ENCODE assay signal across 8 cellular contexts in genomic region chr17:69246726-69247375, GRCh38. TPM values are rescaled to one million over a fixed set of nuclear protein-coding genes. Genes with fewer than 3 reads are reported as not detected.
DNase-seq lines count a peak whose midpoint lies in the region; ATAC-seq and TF ChIP-seq lines count a peak whose summit lies in the region.

No MANE protein-coding gene starts in this region.

- no peak overlapping the region for H3K9ac ChIP-seq in adipocyte (ENCODE audit: low read length)

- no peak overlapping the region for H3K4me3 ChIP-seq in adipocyte (ENCODE audit: low read length)
- no peak overlapping the region for H3K4me3 ChIP-seq in right cardiac atrium (ENCODE audit: low read length)
- no peak overlapping the region for H3K4me3 ChIP-seq in testis

- H3K9me3 ChIP-seq in adipocyte (ENCODE audit: control insufficient read depth, low read length) = no peaks in the 10 kb centered on the region
- H3K9me3 ChIP-seq in right cardiac atrium (ENCODE audit: control insufficient read depth, low read length) = no peaks in the 10 kb centered on the region
- H3K9me3 ChIP-seq in testis = no peaks in the 10 kb centered on the region

- peak; percentile 70 for DNase-seq in CD1c-positive myeloid dendritic cell (ENCODE audit: extremely low spot score)
- DNase-seq in NCI-H1694 treated with DMSO at 0.1 percent for 48 hours (lab: John Stamatoyannopoulos, UW) = peak; percentile 61
- peak; percentile 88 for DNase-seq in adipocyte (ENCODE audit: low read depth)
- DNase-seq in right cardiac atrium = no peak
- DNase-seq in testis = no peak
- DNase-seq in mesenteric fat pad (ENCODE audit: low spot score) = no peak
- no peak for DNase-seq in activated CD4-positive, alpha-beta T cell treated with anti-CD3 and anti-CD28 coated beads, Interleukin-2, amount 50 U/mL, for 1 hour

- TF ChIP-seq CTCF in testis (IDR thresholded peaks at IDR 0.05) = peak; percentile 43 to 67 (median 53)

- 60% methylated on average over 4 of the region's 4 CpGs for WGBS in right cardiac atrium
- 60 to 72% methylated on average over 4 of the region's 4 CpGs for WGBS in testis, 2 donors

- H3K4me1 ChIP-seq in adipocyte (ENCODE audit: control insufficient read depth, insufficient read depth, low read length) = no peaks in the 10 kb centered on the region
- no peaks in the 10 kb centered on the region for H3K4me1 ChIP-seq in right cardiac atrium (ENCODE audit: control insufficient read depth, insufficient read depth, low read length)
- no peaks in the 10 kb centered on the region for H3K4me1 ChIP-seq in testis

- H3K27ac ChIP-seq in right cardiac atrium (ENCODE audit: low read length) (no peak overlapping the region), testis (no peak overlapping the region)

- peaks cover 4% of the 10 kb centered on the region for H3K36me3 ChIP-seq in adipocyte (ENCODE audit: control insufficient read depth, insufficient read depth, low read length, severe bottlenecking)
- H3K36me3 ChIP-seq in testis (ENCODE audit: low read depth, missing control alignments) = no peaks in the 10 kb centered on the region

- intact Hi-C loops in right cardiac atrium (cut with DNase I) (loop anchor here in 1 of 4 donors (5.0 kb wide), 1 partner anchor 470 kb away; no protein-coding TSS in a partner anchor), testis (cut with DNase I; ENCODE audit: low total_unique reads) (no loop called here)

- H3K27me3 ChIP-seq in adipocyte (replicated peaks; ENCODE audit: control insufficient read depth, insufficient read depth, low read length) = no peaks in the 10 kb centered on the region
- H3K27me3 ChIP-seq in right cardiac atrium (ENCODE audit: control insufficient read depth, insufficient read depth) = no peaks in the 10 kb centered on the region
- H3K27me3 ChIP-seq in testis = no peaks in the 10 kb centered on the region

- no peak for TF ChIP-seq POLR2A in testis (IDR thresholded peaks at IDR 0.05)

- ATAC-seq in GM21528 (IDR thresholded peaks at IDR 0.05; ENCODE audit: low FRiP score, unreplicated experiment) (peak; percentile 79), right cardiac atrium (peak; percentile 34 to 64)

RNA-seq across cellular contexts. Expression of gene ABCA10, which starts 18.2 kb away (rescaled TPM):
- total RNA-seq in right cardiac atrium = 10 to 100 TPM in 1 of 4 donors, 1 to 10 TPM in 3; 5.0 to 11.6 (median 6.3) TPM
- 15.9 TPM for polyA plus RNA-seq in right cardiac atrium
- total RNA-seq in testis = 10 to 100 TPM; 11.5 to 13.6 TPM
- 16.2 TPM for polyA plus RNA-seq in testis (ENCODE audit: insufficient read depth, low read depth, low replicate concordance)
- 17.8 TPM for total RNA-seq in mesenteric fat pad

Comparison
In these comparisons a context has a peak if more than half of its experiments do, and no peak if none do; other contexts are left out.
1. DNase-seq: peak in CD1c-positive myeloid dendritic cell (single experiment), NCI-H1694 treated with DMSO at 0.1 percent for 48 hours (single experiment) and adipocyte (single experiment); none in right cardiac atrium (0 of 3), testis (single experiment), mesenteric fat pad (single experiment) and activated CD4-positive, alpha-beta T cell treated with anti-CD3 and anti-CD28 coated beads, Interleukin-2, amount 50 U/mL, for 1 hour (single experiment).